27 cellular contexts compared by ENCODE assay signal in the genomic region with DNA sequence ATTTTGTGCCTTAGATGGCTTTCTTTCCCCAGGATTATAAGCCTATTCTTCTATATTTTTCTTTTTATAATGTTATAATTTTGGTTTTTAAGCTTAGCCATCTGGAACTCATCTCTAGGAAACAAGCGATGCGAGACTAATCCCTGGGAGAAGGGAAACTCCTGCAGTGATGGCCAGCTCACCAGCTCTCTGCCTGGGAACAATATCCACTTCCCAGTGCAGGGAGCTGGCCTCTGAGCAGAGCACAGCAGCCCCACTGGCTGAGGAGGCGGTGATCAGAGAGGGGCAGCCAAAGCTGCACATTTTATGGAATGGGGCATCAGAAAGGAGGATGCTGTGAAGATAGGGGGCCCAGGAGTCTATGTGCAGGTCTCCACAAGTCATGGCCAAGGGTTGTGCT.
DNase-seq lines count a peak whose midpoint lies in the region; ATAC-seq lines count a peak whose summit lies in the region.
"Had no signal": no experiment of that assay in that cellular context is flagged by ENCODE, and none has a peak within 500 bp of the region (broad histone marks: within the 10 kb centered on the region; RNA-seq: fewer than 3 reads in every experiment).

No MANE protein-coding gene starts in this region.

- no peak overlapping the region for H2BK120ac ChIP-seq in mesendoderm (ENCODE audit: low read depth, low read length)

- H2BK5ac ChIP-seq in mesendoderm (ENCODE audit: low read length), result no peak overlapping the region

- H3K27me3 ChIP-seq in right cardiac atrium (ENCODE audit: control insufficient read depth, insufficient read depth), result no peaks in the 10 kb centered on the region
- no peaks in the 10 kb centered on the region for H3K27me3 ChIP-seq in mesendoderm (ENCODE audit: insufficient read depth, low read length, poor library complexity)
- H3K27me3 ChIP-seq: BLaER1, upper lobe of left lung had no signal

- H2BK15ac ChIP-seq in mesendoderm (replicated peaks; ENCODE audit: low read depth), result no peak overlapping the region

- H3K79me2 ChIP-seq in mesendoderm (ENCODE audit: control insufficient read depth, insufficient read depth, low read length), result no peaks in the 10 kb centered on the region

- H3K79me1 ChIP-seq in mesendoderm (ENCODE audit: low read length), result no peaks in the 10 kb centered on the region

- H3K4me2 ChIP-seq in mesendoderm (ENCODE audit: low read length), result no peak overlapping the region
- H3K4me2 ChIP-seq: BLaER1 had no signal

- WGBS in right cardiac atrium, result 75% methylated on average over 3 of the region's 3 CpGs
- no CpG with 5 or more reads among the region's 3 CpGs for WGBS in mesendoderm (ENCODE audit: extremely low coverage, insufficient coverage, low lambda C conversion rate)

- no peak overlapping the region for H3K56ac ChIP-seq in mesendoderm (ENCODE audit: low read length)

- H3K23ac ChIP-seq in mesendoderm (ENCODE audit: low read length), result no peak overlapping the region

- intact Hi-C loops in left ventricle myocardium superior (cut with micrococcal nuclease) (no loop called here), right cardiac atrium (cut with DNase I) (no loop called here)

- no peak overlapping the region for H3K9ac ChIP-seq in mesendoderm (ENCODE audit: low read length)
- H3K9ac ChIP-seq: BLaER1 had no signal

- no peak overlapping the region for H2AK5ac ChIP-seq in mesendoderm (ENCODE audit: low read length)

- H3K4me3 ChIP-seq in right cardiac atrium (ENCODE audit: low read length), result no peak overlapping the region
- no peak overlapping the region for H3K4me3 ChIP-seq in mesendoderm (ENCODE audit: low read length)
- H3K4me3 ChIP-seq: BLaER1, SK-N-MC, skin epidermis, upper lobe of left lung had no signal

- DNase-seq in left ventricle myocardium superior (no peak), right cardiac atrium (no peak), mesenteric fat pad (ENCODE audit: low spot score) (peak; percentile 75), anterior cingulate cortex (lab: John Stamatoyannopoulos, UW) (no peak), mesendoderm (no peak), NCI-H187 (lab: John Stamatoyannopoulos, UW) (no peak)
- DNase-seq: 8988T; activated CD8-positive, alpha-beta T cell treated with anti-CD3 and anti-CD28 coated beads, Interleukin-2, amount 10 ng/mL, durations not matched to agents 7 days and 5 days; activated naive CD4-positive, alpha-beta T cell; activated T-cell treated with anti-CD3 and anti-CD28 coated beads, Interleukin-2, amount 50 U/mL, for 24 hours; Calu3; EL; foreskin fibroblast; HCEC 1CT; Kasumi-1; kidney; naive thymus-derived CD8-positive, alpha-beta T cell; NCI-H2029; stimulated activated CD4-positive, alpha-beta T cell treated with anti-CD3 and anti-CD28 coated beads, Interleukin-4, amount 100 ng/mL, for 1 hour; T-helper 9 cell; upper lobe of left lung had no signal

- H3K27ac ChIP-seq in right cardiac atrium (ENCODE audit: low read length) (no peak overlapping the region), cingulate gyrus (ENCODE audit: low read depth, low read length) (peak overlapping the region; percentile 6), mesendoderm (ENCODE audit: low read depth, low read length) (no peak overlapping the region)
- H3K27ac ChIP-seq: BLaER1, upper lobe of left lung had no signal

- ATAC-seq in left ventricle myocardium superior, result peak; percentile 35
- no peak for ATAC-seq in right cardiac atrium
- no peak for ATAC-seq in GM18502 (IDR thresholded peaks at IDR 0.05; ENCODE audit: poor library complexity, unreplicated experiment)
- ATAC-seq: activated CD4-positive, CD25-positive, alpha-beta regulatory T cell treated with anti-CD3 and anti-CD28 coated beads, Interleukin-2, amount 50 U/mL, for 24 hours; activated CD8-positive, alpha-beta T cell treated with anti-CD3 and anti-CD28 coated beads, Interleukin-2, amount 10 ng/mL, durations not matched to agents 7 days and 5 days; naive thymus-derived CD8-positive, alpha-beta T cell had no signal

- H4K5ac ChIP-seq in mesendoderm (ENCODE audit: low read length), result no peak overlapping the region

- no peaks in the 10 kb centered on the region for H3K9me3 ChIP-seq in right cardiac atrium (ENCODE audit: control insufficient read depth, low read length)
- H3K9me3 ChIP-seq: upper lobe of left lung had no signal

- H3K36me3 ChIP-seq in mesendoderm (ENCODE audit: control insufficient read depth, insufficient read depth, low read length), result no peaks in the 10 kb centered on the region
- H3K36me3 ChIP-seq: upper lobe of left lung had no signal

- no peak overlapping the region for H3K4ac ChIP-seq in mesendoderm (ENCODE audit: low read depth, low read length)

- no peak overlapping the region for H3K18ac ChIP-seq in mesendoderm (ENCODE audit: low read length)

- no peak overlapping the region for H4K8ac ChIP-seq in mesendoderm (ENCODE audit: low read depth, low read length)

- no peaks in the 10 kb centered on the region for H3K4me1 ChIP-seq in right cardiac atrium (ENCODE audit: control insufficient read depth, insufficient read depth, low read length)
- H3K4me1 ChIP-seq in mesendoderm (ENCODE audit: control insufficient read depth, low read depth, low read length), result no peaks in the 10 kb centered on the region
- H3K4me1 ChIP-seq: upper lobe of left lung had no signal
